In the genomic region with DNA sequence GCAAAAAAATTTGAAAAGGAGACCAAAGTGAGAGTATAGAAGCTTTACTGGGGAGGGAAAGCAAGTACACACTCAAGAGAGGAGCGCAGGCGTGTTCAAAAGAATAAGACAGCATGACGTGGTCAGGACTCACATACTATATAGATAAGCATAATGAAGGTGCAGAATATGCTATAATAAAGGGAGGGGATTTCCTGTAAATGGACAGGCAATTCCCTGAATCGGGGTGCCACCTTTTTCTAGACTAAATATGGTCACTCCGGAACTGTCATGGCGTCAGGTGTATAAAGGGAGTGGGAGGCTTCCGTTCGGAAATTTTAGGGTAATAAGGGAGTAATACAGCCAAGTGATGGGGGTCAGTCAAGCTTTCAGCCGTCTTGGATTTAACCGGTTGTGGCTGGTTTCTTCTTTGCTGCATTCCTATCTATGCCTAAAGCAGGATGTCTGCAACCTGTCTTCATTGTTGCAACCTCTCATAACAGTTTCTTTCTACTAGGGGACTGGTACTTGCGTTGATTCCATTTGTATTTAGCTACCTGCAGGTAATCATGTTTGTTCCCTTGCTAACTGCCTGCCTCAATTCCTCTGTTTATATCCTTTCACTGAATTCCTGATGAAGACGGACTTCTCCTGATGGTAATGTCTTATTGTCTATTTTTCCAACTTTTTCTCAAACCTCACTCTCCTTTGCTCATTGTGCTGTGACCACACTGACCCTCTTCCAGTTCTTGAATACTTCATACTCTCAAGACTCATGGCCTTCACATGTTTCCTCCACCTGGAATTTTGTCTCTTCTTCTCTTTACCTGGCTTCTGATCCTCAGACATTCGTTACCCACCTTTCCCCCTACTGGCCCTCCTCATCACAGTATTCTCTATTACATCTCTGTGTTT, we compare ENCODE assay signal across 1 cellular context.
TF ChIP-seq lines count a peak whose summit lies in the region.

No MANE protein-coding gene starts in this region.

TF ChIP-seq in GM12878, 131 proteins besides CTCF, POLR2A, EP300 and RAD21:
- 0 out of 2 replicates have a peak, but pooled peaks have one; percentile 24 for TF ChIP-seq ELK1 (IDR thresholded peaks at IDR 0.05; ENCODE audit: low read depth, low read length)
- no peak for TF ChIP-seq MYB (IDR thresholded peaks at IDR 0.05; ENCODE audit: borderline replicate concordance, low read depth, low read length)
- no peak for TF ChIP-seq SMAD5 (IDR thresholded peaks at IDR 0.05; ENCODE audit: low read depth)
- no peak for TF ChIP-seq MXI1 (IDR thresholded peaks at IDR 0.05; ENCODE audit: low read depth, low read length)
- TF ChIP-seq ZBTB33 (IDR thresholded peaks at IDR 0.05), result no peak
- TF ChIP-seq HDGF (IDR thresholded peaks at IDR 0.05), result no peak
- TF ChIP-seq SPI1 (IDR thresholded peaks at IDR 0.05; ENCODE audit: borderline replicate concordance, insufficient read depth, low read depth, low read length), result no peak
- no peak for TF ChIP-seq YBX1 (IDR thresholded peaks at IDR 0.05)
- TF ChIP-seq, protein P1, sequence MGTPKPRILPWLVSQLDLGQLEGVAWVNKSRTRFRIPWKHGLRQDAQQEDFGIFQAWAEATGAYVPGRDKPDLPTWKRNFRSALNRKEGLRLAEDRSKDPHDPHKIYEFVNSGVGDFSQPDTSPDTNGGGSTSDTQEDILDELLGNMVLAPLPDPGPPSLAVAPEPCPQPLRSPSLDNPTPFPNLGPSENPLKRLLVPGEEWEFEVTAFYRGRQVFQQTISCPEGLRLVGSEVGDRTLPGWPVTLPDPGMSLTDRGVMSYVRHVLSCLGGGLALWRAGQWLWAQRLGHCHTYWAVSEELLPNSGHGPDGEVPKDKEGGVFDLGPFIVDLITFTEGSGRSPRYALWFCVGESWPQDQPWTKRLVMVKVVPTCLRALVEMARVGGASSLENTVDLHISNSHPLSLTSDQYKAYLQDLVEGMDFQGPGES (IDR thresholded peaks at IDR 0.05), result no peak
- TF ChIP-seq HCFC1 (IDR thresholded peaks at IDR 0.05; ENCODE audit: low read length), result no peak
- TF ChIP-seq, protein P2, sequence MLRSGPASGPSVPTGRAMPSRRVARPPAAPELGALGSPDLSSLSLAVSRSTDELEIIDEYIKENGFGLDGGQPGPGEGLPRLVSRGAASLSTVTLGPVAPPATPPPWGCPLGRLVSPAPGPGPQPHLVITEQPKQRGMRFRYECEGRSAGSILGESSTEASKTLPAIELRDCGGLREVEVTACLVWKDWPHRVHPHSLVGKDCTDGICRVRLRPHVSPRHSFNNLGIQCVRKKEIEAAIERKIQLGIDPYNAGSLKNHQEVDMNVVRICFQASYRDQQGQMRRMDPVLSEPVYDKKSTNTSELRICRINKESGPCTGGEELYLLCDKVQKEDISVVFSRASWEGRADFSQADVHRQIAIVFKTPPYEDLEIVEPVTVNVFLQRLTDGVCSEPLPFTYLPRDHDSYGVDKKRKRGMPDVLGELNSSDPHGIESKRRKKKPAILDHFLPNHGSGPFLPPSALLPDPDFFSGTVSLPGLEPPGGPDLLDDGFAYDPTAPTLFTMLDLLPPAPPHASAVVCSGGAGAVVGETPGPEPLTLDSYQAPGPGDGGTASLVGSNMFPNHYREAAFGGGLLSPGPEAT (IDR thresholded peaks at IDR 0.05; ENCODE audit: low read depth), result no peak
- peak in 1 of 2 experiments; percentile 54; a peak in 1 of 4 replicates for TF ChIP-seq SRF (IDR thresholded peaks at IDR 0.05; ENCODE audit: low read depth in 2 of 2, low read length in 2 of 2)
- no peak for TF ChIP-seq SIN3A (IDR thresholded peaks at IDR 0.05; ENCODE audit: low read depth, low read length)
- TF ChIP-seq BMI1 (IDR thresholded peaks at IDR 0.05; ENCODE audit: borderline replicate concordance), result no peak
- TF ChIP-seq CBFB (IDR thresholded peaks at IDR 0.05; ENCODE audit: low read depth), result no peak
